ENCODE assay signal across 1 cellular context in the genomic region with DNA sequence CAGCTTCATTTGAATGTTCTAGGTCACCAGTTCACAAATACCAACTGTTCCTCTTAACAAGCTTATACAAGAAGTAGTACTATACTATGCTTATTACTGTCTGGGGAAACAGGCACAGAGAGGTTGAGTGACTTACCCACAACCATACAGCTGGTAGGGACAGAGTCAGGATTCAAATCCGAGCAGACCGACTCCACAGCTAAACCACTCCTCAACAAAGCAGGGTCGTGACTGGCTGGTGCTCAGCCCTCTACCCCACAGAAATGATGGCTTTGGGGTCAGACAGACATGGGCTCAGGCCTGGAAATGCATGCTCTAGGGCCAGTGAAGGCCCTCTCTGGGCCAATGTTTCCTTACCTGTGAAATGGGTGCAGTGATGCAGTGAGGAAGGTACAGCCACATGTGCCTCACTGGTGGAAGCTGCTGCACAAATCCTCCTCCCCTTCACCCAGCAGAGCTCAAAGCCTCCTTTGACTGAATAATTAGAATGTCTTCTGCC.
TF ChIP-seq lines count a peak whose summit lies in the region.

No MANE protein-coding gene starts in this region.

TF ChIP-seq in HepG2, 621 proteins besides CTCF, POLR2A, EP300 and RAD21 (continued from another document):
- TF ChIP-seq, protein P1, sequence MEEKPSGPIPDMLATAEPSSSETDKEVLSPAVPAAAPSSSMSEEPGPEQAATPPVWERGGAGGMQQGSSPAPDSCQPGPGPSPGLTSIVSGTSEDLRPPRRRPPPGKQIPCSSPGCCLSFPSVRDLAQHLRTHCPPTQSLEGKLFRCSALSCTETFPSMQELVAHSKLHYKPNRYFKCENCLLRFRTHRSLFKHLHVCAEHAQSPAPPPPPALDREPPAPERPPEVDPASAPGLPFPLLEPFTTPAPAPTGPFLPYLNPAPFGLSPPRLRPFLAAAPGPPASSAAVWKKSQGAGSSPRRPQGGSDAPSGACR (CRISPR knock-in tag; IDR thresholded peaks at IDR 0.05), result 0 out of 2 replicates have a peak, but pooled peaks have one; percentile 2
- TF ChIP-seq ZNF737 (CRISPR knock-in tag; IDR thresholded peaks at IDR 0.05; ENCODE audit: borderline replicate concordance) (no peak), ZBTB42 (CRISPR knock-in tag; IDR thresholded peaks at IDR 0.05) (no peak), PRPF4 (IDR thresholded peaks at IDR 0.05; ENCODE audit: low read depth, low read length, poor library complexity, severe bottlenecking) (no peak), ZNF17 (CRISPR knock-in tag; IDR thresholded peaks at IDR 0.05) (no peak), ZNF292 (CRISPR knock-in tag; IDR thresholded peaks at IDR 0.05; ENCODE audit: borderline replicate concordance, low read depth) (no peak), ZNF343 (CRISPR knock-in tag; IDR thresholded peaks at IDR 0.05) (no peak), TBX2 (CRISPR knock-in tag; IDR thresholded peaks at IDR 0.05; ENCODE audit: borderline replicate concordance) (no peak), HNRNPK (IDR thresholded peaks at IDR 0.05; ENCODE audit: low read depth, low read length, poor library complexity, severe bottlenecking) (no peak), ZBTB21 (CRISPR knock-in tag; IDR thresholded peaks at IDR 0.05) (no peak), STAG1 (CRISPR knock-in tag; IDR thresholded peaks at IDR 0.05) (no peak), ZNF607 (CRISPR knock-in tag; IDR thresholded peaks at IDR 0.05; ENCODE audit: borderline replicate concordance) (no peak), ARNT2 (CRISPR knock-in tag; IDR thresholded peaks at IDR 0.05; ENCODE audit: low read depth) (no peak), CHD2 (IDR thresholded peaks at IDR 0.05; ENCODE audit: low read depth, low read length) (no peak), NR2F1 (CRISPR knock-in tag; IDR thresholded peaks at IDR 0.05) (no peak), ZNF768 (CRISPR knock-in tag; IDR thresholded peaks at IDR 0.05) (peak; percentile 69), ZNF709 (CRISPR knock-in tag; IDR thresholded peaks at IDR 0.05) (no peak)
- TF ChIP-seq, protein P2, sequence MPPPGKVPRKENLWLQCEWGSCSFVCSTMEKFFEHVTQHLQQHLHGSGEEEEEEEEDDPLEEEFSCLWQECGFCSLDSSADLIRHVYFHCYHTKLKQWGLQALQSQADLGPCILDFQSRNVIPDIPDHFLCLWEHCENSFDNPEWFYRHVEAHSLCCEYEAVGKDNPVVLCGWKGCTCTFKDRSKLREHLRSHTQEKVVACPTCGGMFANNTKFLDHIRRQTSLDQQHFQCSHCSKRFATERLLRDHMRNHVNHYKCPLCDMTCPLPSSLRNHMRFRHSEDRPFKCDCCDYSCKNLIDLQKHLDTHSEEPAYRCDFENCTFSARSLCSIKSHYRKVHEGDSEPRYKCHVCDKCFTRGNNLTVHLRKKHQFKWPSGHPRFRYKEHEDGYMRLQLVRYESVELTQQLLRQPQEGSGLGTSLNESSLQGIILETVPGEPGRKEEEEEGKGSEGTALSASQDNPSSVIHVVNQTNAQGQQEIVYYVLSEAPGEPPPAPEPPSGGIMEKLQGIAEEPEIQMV (CRISPR knock-in tag; IDR thresholded peaks at IDR 0.05; ENCODE audit: low read depth), result no peak
- TF ChIP-seq, protein P3, sequence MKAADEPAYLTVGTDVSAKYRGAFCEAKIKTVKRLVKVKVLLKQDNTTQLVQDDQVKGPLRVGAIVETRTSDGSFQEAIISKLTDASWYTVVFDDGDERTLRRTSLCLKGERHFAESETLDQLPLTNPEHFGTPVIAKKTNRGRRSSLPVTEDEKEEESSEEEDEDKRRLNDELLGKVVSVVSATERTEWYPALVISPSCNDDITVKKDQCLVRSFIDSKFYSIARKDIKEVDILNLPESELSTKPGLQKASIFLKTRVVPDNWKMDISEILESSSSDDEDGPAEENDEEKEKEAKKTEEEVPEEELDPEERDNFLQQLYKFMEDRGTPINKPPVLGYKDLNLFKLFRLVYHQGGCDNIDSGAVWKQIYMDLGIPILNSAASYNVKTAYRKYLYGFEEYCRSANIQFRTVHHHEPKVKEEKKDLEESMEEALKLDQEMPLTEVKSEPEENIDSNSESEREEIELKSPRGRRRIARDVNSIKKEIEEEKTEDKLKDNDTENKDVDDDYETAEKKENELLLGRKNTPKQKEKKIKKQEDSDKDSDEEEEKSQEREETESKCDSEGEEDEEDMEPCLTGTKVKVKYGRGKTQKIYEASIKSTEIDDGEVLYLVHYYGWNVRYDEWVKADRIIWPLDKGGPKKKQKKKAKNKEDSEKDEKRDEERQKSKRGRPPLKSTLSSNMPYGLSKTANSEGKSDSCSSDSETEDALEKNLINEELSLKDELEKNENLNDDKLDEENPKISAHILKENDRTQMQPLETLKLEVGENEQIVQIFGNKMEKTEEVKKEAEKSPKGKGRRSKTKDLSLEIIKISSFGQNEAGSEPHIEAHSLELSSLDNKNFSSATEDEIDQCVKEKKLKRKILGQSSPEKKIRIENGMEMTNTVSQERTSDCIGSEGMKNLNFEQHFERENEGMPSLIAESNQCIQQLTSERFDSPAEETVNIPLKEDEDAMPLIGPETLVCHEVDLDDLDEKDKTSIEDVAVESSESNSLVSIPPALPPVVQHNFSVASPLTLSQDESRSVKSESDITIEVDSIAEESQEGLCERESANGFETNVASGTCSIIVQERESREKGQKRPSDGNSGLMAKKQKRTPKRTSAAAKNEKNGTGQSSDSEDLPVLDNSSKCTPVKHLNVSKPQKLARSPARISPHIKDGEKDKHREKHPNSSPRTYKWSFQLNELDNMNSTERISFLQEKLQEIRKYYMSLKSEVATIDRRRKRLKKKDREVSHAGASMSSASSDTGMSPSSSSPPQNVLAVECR (CRISPR knock-in tag; IDR thresholded peaks at IDR 0.05; ENCODE audit: borderline replicate concordance), result no peak
- TF ChIP-seq, protein P4, sequence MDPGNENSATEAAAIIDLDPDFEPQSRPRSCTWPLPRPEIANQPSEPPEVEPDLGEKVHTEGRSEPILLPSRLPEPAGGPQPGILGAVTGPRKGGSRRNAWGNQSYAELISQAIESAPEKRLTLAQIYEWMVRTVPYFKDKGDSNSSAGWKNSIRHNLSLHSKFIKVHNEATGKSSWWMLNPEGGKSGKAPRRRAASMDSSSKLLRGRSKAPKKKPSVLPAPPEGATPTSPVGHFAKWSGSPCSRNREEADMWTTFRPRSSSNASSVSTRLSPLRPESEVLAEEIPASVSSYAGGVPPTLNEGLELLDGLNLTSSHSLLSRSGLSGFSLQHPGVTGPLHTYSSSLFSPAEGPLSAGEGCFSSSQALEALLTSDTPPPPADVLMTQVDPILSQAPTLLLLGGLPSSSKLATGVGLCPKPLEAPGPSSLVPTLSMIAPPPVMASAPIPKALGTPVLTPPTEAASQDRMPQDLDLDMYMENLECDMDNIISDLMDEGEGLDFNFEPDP (CRISPR knock-in tag; conservative IDR thresholded peaks at IDR 0.05), result 0 out of 2 replicates have a peak, but pooled peaks have one; percentile 8
- TF ChIP-seq, protein P5, sequence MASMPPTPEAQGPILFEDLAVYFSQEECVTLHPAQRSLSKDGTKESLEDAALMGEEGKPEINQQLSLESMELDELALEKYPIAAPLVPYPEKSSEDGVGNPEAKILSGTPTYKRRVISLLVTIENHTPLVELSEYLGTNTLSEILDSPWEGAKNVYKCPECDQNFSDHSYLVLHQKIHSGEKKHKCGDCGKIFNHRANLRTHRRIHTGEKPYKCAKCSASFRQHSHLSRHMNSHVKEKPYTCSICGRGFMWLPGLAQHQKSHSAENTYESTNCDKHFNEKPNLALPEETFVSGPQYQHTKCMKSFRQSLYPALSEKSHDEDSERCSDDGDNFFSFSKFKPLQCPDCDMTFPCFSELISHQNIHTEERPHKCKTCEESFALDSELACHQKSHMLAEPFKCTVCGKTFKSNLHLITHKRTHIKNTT (CRISPR knock-in tag; IDR thresholded peaks at IDR 0.05), result no peak
